ENCODE assay signal across 28 cellular contexts in the genomic region with DNA sequence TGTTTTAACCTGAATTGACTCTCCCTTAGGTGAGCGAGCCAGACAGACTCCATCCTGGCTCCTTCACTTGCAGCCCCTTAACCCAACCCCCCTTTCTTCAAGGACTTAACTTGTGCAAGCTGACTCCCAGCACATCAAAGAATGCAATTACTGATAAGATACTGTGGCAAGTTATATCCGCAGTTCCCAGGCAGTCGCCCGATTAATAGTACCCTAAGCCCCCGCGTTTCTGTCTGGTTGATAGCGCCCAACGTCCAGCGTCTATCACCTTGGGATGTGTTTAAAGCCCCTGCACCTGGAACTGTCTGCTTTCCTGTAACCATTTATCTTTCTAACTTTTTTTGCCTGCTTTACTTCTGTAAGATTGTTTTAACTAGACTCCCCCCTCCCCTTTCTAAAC.
"Had no signal": no experiment of that assay in that cellular context is flagged by ENCODE, and none has a peak within 500 bp of the region (broad histone marks: within the 10 kb centered on the region; RNA-seq: fewer than 3 reads in every experiment).

No MANE protein-coding gene starts in this region.

- H3K36me3 Mint-ChIP-seq: activated naive CD4-positive, alpha-beta T cell treated with anti-CD3 and anti-CD28 coated beads, Interleukin-2, amount 10 ng/mL, durations not matched to agents 7 days and 5 days; activated naive CD8-positive, alpha-beta T cell treated with anti-CD3 and anti-CD28 coated beads for 36 hours; T-cell had no signal

- H3K27ac Mint-ChIP-seq: activated CD8-positive, alpha-beta T cell treated with anti-CD3 and anti-CD28 coated beads for 36 hours; activated naive CD4-positive, alpha-beta T cell treated with anti-CD3 and anti-CD28 coated beads, Interleukin-2, amount 10 ng/mL, durations not matched to agents 7 days and 5 days; activated naive CD8-positive, alpha-beta T cell treated with anti-CD3 and anti-CD28 coated beads for 36 hours; activated T-cell treated with anti-CD3 and anti-CD28 coated beads, Interleukin-2, amount 50 U/mL, for 72 hours; activated T-helper 2 cell treated with anti-CD3 and anti-CD28 coated beads, Interferon-gamma antibody, Interleukin-2, Interleukin-4, amounts not matched to agents 10 μg/mL and 5 μg/mL and 100 μg/mL, durations not matched to agents 14 hours and 24 hours and 36 hours; T-cell had no signal

- H3K4me1 Mint-ChIP-seq: activated naive CD4-positive, alpha-beta T cell treated with anti-CD3 and anti-CD28 coated beads, Interleukin-2, amount 10 ng/mL, durations not matched to agents 7 days and 5 days; activated naive CD8-positive, alpha-beta T cell treated with anti-CD3 and anti-CD28 coated beads for 36 hours had no signal

- H3K9me3 Mint-ChIP-seq: activated CD8-positive, alpha-beta T cell treated with anti-CD3 and anti-CD28 coated beads for 36 hours; activated naive CD4-positive, alpha-beta T cell treated with anti-CD3 and anti-CD28 coated beads, Interleukin-2, amount 10 ng/mL, durations not matched to agents 7 days and 5 days; activated naive CD8-positive, alpha-beta T cell treated with anti-CD3 and anti-CD28 coated beads for 36 hours; activated T-cell treated with anti-CD3 and anti-CD28 coated beads, Interleukin-2, amount 50 U/mL, for 72 hours; activated T-helper 2 cell treated with anti-CD3 and anti-CD28 coated beads, Interferon-gamma antibody, Interleukin-2, Interleukin-4, amounts not matched to agents 10 μg/mL and 5 μg/mL and 100 μg/mL, durations not matched to agents 14 hours and 24 hours and 36 hours; brain; T-cell had no signal

- H3K27me3 Mint-ChIP-seq: activated CD8-positive, alpha-beta T cell treated with anti-CD3 and anti-CD28 coated beads for 36 hours; activated naive CD8-positive, alpha-beta T cell treated with anti-CD3 and anti-CD28 coated beads for 36 hours; brain had no signal

- DNase-seq: activated CD4-positive, alpha-beta T cell treated with anti-CD3 and anti-CD28 coated beads for 4 hours; activated CD8-positive, alpha-beta memory T cell treated with anti-CD3 and anti-CD28 coated beads, Interleukin-2, amount 50 U/mL, for 4 hours; activated CD8-positive, alpha-beta T cell treated with anti-CD3 and anti-CD28 coated beads for 36 hours; activated gamma-delta T cell treated with Interleukin-2 at 50 U/mL for 16 hours; activated naive CD4-positive, alpha-beta T cell treated with anti-CD3 and anti-CD28 coated beads, Interleukin-2, amount 10 ng/mL, durations not matched to agents 7 days and 5 days; activated naive CD8-positive, alpha-beta T cell treated with anti-CD3 and anti-CD28 coated beads for 36 hours; activated T-cell treated with anti-CD3 and anti-CD28 coated beads, Interleukin-2, amount 50 U/mL, for 72 hours; aorta; Kasumi-1; NCI-H1048; NCI-H1417; NCI-H1930; NCI-H2171; NCI-H345; NCI-H510A; NCI-H526 treated with DMSO at 0.1 percent for 48 hours; NCI-H82; RPMI8226; T-cell; T-helper 2 cell; T1000 had no signal

- H3K27ac ChIP-seq: SK-N-MC had no signal

- FAIRE-seq: TTC549 had no signal

- H3K4me3 Mint-ChIP-seq: activated CD8-positive, alpha-beta T cell treated with anti-CD3 and anti-CD28 coated beads for 36 hours; activated naive CD4-positive, alpha-beta T cell treated with anti-CD3 and anti-CD28 coated beads, Interleukin-2, amount 10 ng/mL, durations not matched to agents 7 days and 5 days; activated naive CD8-positive, alpha-beta T cell treated with anti-CD3 and anti-CD28 coated beads for 36 hours; activated T-cell treated with anti-CD3 and anti-CD28 coated beads, Interleukin-2, amount 50 U/mL, for 72 hours; brain; T-cell had no signal

- H3K4me3 ChIP-seq: SK-N-MC had no signal

- ATAC-seq: activated CD4-positive, CD25-positive, alpha-beta regulatory T cell treated with anti-CD3 and anti-CD28 coated beads, Interleukin-2, amount 50 U/mL, for 24 hours; activated CD8-positive, alpha-beta T cell treated with anti-CD3 and anti-CD28 coated beads for 36 hours; activated T-cell treated with anti-CD3 and anti-CD28 coated beads, Interleukin-2, amount 50 U/mL, for 72 hours; Panc1; Right ventricle myocardium inferior; T-cell had no signal
